Comparison of ENCODE assay signal across 9 cellular contexts in genomic region chr1:153598309-153599172, GRCh38. TPM values are rescaled to one million over a fixed set of nuclear protein-coding genes. Genes with fewer than 3 reads are reported as not detected.
DNase-seq lines count a peak whose midpoint lies in the region; ATAC-seq and TF ChIP-seq lines count a peak whose summit lies in the region.
"Had no signal": no experiment of that assay in that cellular context is flagged by ENCODE, and none has a peak within 500 bp of the region (broad histone marks: within the 10 kb centered on the region; RNA-seq: fewer than 3 reads in every experiment).

No MANE protein-coding gene starts in this region.

- ATAC-seq in GM18870 (IDR thresholded peaks at IDR 0.05; ENCODE audit: unreplicated experiment) (peak; percentile 92), HG02970 (IDR thresholded peaks at IDR 0.05; ENCODE audit: low FRiP score, unreplicated experiment) (peak; percentile 82), natural killer cell (peak in 2 of 3 donors; percentile 24 to 45)

- DNase-seq in COLO829 (ENCODE audit: low spot score) = peak; percentile 65
- DNase-seq in NCI-H510A treated with DMSO at 0.1 percent for 48 hours (lab: John Stamatoyannopoulos, UW) = peak; percentile 55
- no peak for DNase-seq in natural killer cell
- no peak for DNase-seq in superior temporal gyrus (ENCODE audit: extremely low spot score)
- no peak for DNase-seq in activated effector memory CD4-positive, alpha-beta T cell treated with anti-CD3 and anti-CD28 coated beads, Interleukin-2, amount 50 U/mL, for 16 hours
- DNase-seq: psoas muscle had no signal

- H3K36me3 Mint-ChIP-seq in brain (no peaks in the 10 kb centered on the region), natural killer cell (no peaks in the 10 kb centered on the region)

- intact Hi-C loops in natural killer cell (cut with micrococcal nuclease) = no loop called here

- H3K27ac Mint-ChIP-seq in brain (peak overlapping the region in 4 of 5 experiments; percentile 78 to 92 (median 86)), natural killer cell (no peak overlapping the region)

- H3K27me3 Mint-ChIP-seq in brain = peaks cover 28% of the 10 kb centered on the region
- peaks cover 0 to 2% of the 10 kb centered on the region in 2 donors for H3K27me3 Mint-ChIP-seq in natural killer cell (ENCODE audit: low read depth in 2 of 2)

- no peak overlapping the region for H3K4me3 Mint-ChIP-seq in brain
- H3K4me3 Mint-ChIP-seq in natural killer cell = no peak overlapping the region

- peaks cover 0 to 7% (median 0%) of the 10 kb centered on the region in 5 experiments for H3K9me3 Mint-ChIP-seq in brain
- H3K9me3 Mint-ChIP-seq in natural killer cell = no peaks in the 10 kb centered on the region

- H3K4me1 Mint-ChIP-seq in brain (peaks cover 5% of the 10 kb centered on the region), natural killer cell (no peaks in the 10 kb centered on the region)

- TF ChIP-seq CTCF in brain (conservative IDR thresholded peaks at IDR 0.05) = no peak
- no peak for TF ChIP-seq CTCF in natural killer cell (IDR thresholded peaks at IDR 0.05)

RNA-seq across cellular contexts. Expression of gene S100A16, which starts 14.4 kb away (rescaled TPM):
- 36.7 TPM for polyA plus RNA-seq in brain (ENCODE audit: insufficient read depth, low read depth, low replicate concordance)
- not detected for total RNA-seq in natural killer cell

RNA-seq across cellular contexts. Expression of gene S100A14, which starts 17.6 kb away (rescaled TPM):
- polyA plus RNA-seq in brain (ENCODE audit: insufficient read depth, low read depth, low replicate concordance) = 0.39 TPM
- not detected for total RNA-seq in natural killer cell

RNA-seq across cellular contexts. Expression of gene S100A13, which starts 28.8 kb away (rescaled TPM):
- 198 TPM for polyA plus RNA-seq in brain (ENCODE audit: insufficient read depth, low read depth, low replicate concordance)
- total RNA-seq in natural killer cell = 1 to 10 TPM; 4.0 to 5.8 (median 4.1) TPM

RNA-seq across cellular contexts. Expression of gene S100A1, which starts 29.7 kb away (rescaled TPM):
- 570 TPM for polyA plus RNA-seq in brain (ENCODE audit: insufficient read depth, low read depth, low replicate concordance)
- not detected for total RNA-seq in natural killer cell

RNA-seq across cellular contexts. Expression of gene S100A2, which starts 32.9 kb away (rescaled TPM):
- 1.5 TPM for polyA plus RNA-seq in brain (ENCODE audit: insufficient read depth, low read depth, low replicate concordance)
- total RNA-seq in natural killer cell = not detected

Comparison
In these comparisons a context has a peak if more than half of its experiments do, and no peak if none do; other contexts are left out.
1. DNase-seq: peak in COLO829 (single experiment) and NCI-H510A treated with DMSO at 0.1 percent for 48 hours (single experiment); none in natural killer cell (single experiment), superior temporal gyrus (single experiment) and activated effector memory CD4-positive, alpha-beta T cell treated with anti-CD3 and anti-CD28 coated beads, Interleukin-2, amount 50 U/mL, for 16 hours (single experiment).
2. ATAC-seq: peak in every context shown above with its lines; median percentile 92 in GM18870; 82 in HG02970; 34 in natural killer cell.
3. H3K27ac Mint-ChIP-seq: peak in brain (4 of 5); none in natural killer cell (0 of 2).